In the genomic region with DNA sequence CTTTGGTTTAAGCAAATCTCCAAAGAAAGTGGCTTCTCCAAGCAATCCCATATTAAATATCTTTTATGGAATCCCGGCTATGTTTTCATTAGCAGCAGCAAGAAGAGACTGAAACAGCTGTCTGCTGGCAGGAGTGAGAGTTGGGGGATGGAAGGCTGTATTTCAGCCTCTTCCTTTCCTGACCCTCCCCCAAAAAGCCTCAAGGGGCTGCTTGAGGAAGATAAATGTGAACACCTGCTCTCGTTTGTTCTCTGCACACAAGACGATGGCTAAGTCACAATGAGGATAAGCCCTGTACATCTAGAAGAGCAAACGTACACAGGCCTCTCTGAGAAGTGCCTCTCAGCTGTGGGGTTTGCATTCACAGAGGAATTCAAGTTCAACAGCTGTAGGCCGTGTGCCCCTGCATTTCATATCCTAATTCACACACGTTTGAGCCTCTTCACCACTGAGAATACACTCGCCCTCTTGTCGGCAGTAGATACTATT, we compare ENCODE assay signal across 9 cellular contexts. TPM values are rescaled to one million over a fixed set of nuclear protein-coding genes. Genes with fewer than 3 reads are reported as not detected.
DNase-seq lines count a peak whose midpoint lies in the region; ATAC-seq, FAIRE-seq and TF ChIP-seq lines count a peak whose summit lies in the region.
"Had no signal": no experiment of that assay in that cellular context is flagged by ENCODE, and none has a peak within 500 bp of the region (broad histone marks: within the 10 kb centered on the region; RNA-seq: fewer than 3 reads in every experiment).

No MANE protein-coding gene starts in this region.

- H3K4me1 Mint-ChIP-seq in mesothelial cell of epicardium, result peaks cover 29% of the 10 kb centered on the region

- H3K27me3 Mint-ChIP-seq in mesothelial cell of epicardium (ENCODE audit: low read depth), result peaks cover 2% of the 10 kb centered on the region

- no peak for TF ChIP-seq CTCF in mesothelial cell of epicardium (IDR thresholded peaks at IDR 0.05; ENCODE audit: unreplicated experiment)

- no peaks in the 10 kb centered on the region for H3K9me3 Mint-ChIP-seq in mesothelial cell of epicardium

- H3K36me3 Mint-ChIP-seq in mesothelial cell of epicardium, result no peaks in the 10 kb centered on the region

- no peak overlapping the region for H3K4me3 Mint-ChIP-seq in mesothelial cell of epicardium

- peak; percentile 49 for FAIRE-seq in GM18507 (lab: Jason Lieb, UNC)
- FAIRE-seq: colon had no signal

- DNase-seq in GM18507 (ENCODE audit: extremely low spot score, insufficient read length, low read depth), result no peak
- peak; percentile 95 to 98 for DNase-seq in NCI-H524 (lab: John Stamatoyannopoulos, UW)
- DNase-seq in mesothelial cell of epicardium (ENCODE audit: low spot score in 2 of 2, unreplicated experiment in 2 of 2), result no peak
- DNase-seq in RKO (ENCODE audit: low spot score), result no peak
- DNase-seq in LoVo (ENCODE audit: low spot score), result no peak
- no peak for DNase-seq in AML-193 (lab: John Stamatoyannopoulos, UW)
- DNase-seq in CD1c-positive myeloid dendritic cell (ENCODE audit: extremely low spot score), result no peak

- H3K27ac Mint-ChIP-seq in mesothelial cell of epicardium, result peak overlapping the region; percentile 15

- peak; percentile 45 for ATAC-seq in HG02763 (IDR thresholded peaks at IDR 0.05; ENCODE audit: unreplicated experiment)

RNA-seq across cellular contexts. Expression of gene RIPOR2, which starts 16.3 kb away (rescaled TPM):
- 1.7 to 1.9 TPM (median 1.7 TPM) in 3 replicates for total RNA-seq in mesothelial cell of epicardium

Comparison
In these comparisons a context has a peak if more than half of its experiments do, and no peak if none do; other contexts are left out.
1. DNase-seq: peak in NCI-H524 (2 of 2); none in GM18507 (single experiment), mesothelial cell of epicardium (0 of 2), RKO (single experiment), LoVo (single experiment), AML-193 (0 of 2) and CD1c-positive myeloid dendritic cell (single experiment).